11 cellular contexts compared by ENCODE assay signal in the genomic region with DNA sequence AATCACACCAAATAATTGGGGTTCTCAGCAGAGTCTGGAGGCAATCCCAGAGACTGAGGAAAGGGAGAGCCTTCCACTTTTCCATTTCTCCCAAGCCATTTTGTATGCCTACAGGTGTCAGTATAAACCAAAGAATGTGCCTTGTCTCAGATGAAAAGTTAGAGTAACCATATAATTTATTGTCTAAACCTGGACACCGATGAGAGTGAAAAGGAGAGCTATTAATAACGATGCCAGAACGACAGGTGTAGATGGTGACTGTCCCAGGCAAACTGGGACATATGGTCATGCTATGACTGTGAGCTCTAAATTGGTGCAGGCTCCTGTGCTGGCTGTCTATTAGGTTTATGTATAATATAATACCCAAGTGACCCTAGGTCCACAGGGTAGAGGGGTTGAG.
DNase-seq lines count a peak whose midpoint lies in the region; ATAC-seq and TF ChIP-seq lines count a peak whose summit lies in the region.
"Had no signal": no experiment of that assay in that cellular context is flagged by ENCODE, and none has a peak within 500 bp of the region (broad histone marks: within the 10 kb centered on the region; RNA-seq: fewer than 3 reads in every experiment).

No MANE protein-coding gene starts in this region.

- H3K27ac Mint-ChIP-seq in nephron progenitor cell: peak overlapping the region; percentile 99

- H3K36me3 Mint-ChIP-seq in nephron progenitor cell (ENCODE audit: low read depth): peaks cover 24% of the 10 kb centered on the region

- no peaks in the 10 kb centered on the region for H3K27me3 ChIP-seq in HL-60 (ENCODE audit: insufficient read depth, poor library complexity, severe bottlenecking)
- H3K27me3 ChIP-seq: SJCRH30 had no signal

- peak overlapping the region; percentile 84; the same call in 1 of the 2 replicates for H3K27ac ChIP-seq in HL-60 (replicated peaks)
- H3K27ac ChIP-seq in cingulate gyrus (ENCODE audit: low read depth, low read length): peak overlapping the region; percentile 1
- H3K27ac ChIP-seq: SJCRH30 had no signal

- peaks cover 8% of the 10 kb centered on the region for H3K27me3 Mint-ChIP-seq in nephron progenitor cell (ENCODE audit: low read depth, poor library complexity)

- peaks cover 55% of the 10 kb centered on the region for H3K9me3 Mint-ChIP-seq in nephron progenitor cell

- no peak overlapping the region for H3K4me3 Mint-ChIP-seq in nephron progenitor cell

- H3K4me3 ChIP-seq in AG09309 (ENCODE audit: control insufficient read depth, low read depth, low read length): no peak overlapping the region
- H3K4me3 ChIP-seq in HL-60 (replicated peaks; ENCODE audit: insufficient read depth, low read length): no peak overlapping the region
- H3K4me3 ChIP-seq: SJCRH30 had no signal

- peaks cover 44% of the 10 kb centered on the region for H3K4me1 Mint-ChIP-seq in nephron progenitor cell

- TF ChIP-seq CTCF in AG09309 (IDR thresholded peaks at IDR 0.05; ENCODE audit: control insufficient read depth, insufficient read depth, low read depth, low read length, missing control alignments) (peak; percentile 25), HL-60 (IDR thresholded peaks at IDR 0.05; ENCODE audit: insufficient read depth, low read length) (no peak), nephron progenitor cell (IDR thresholded peaks at IDR 0.05) (no peak)

- ATAC-seq in GM18858 (IDR thresholded peaks at IDR 0.05; ENCODE audit: unreplicated experiment): no peak
- ATAC-seq in HG02884 (IDR thresholded peaks at IDR 0.05; ENCODE audit: unreplicated experiment): no peak
- ATAC-seq in GM21825 (IDR thresholded peaks at IDR 0.05; ENCODE audit: unreplicated experiment): no peak

- DNase-seq in AG09309 (ENCODE audit: low read depth): no peak
- DNase-seq in HL-60 (ENCODE audit: low read depth in 1 of 2, low spot score in 1 of 2): no peak
- no peak for DNase-seq in nephron progenitor cell
- DNase-seq in DMS114 treated with DMSO at 0.1 percent for 48 hours (lab: John Stamatoyannopoulos, UW; ENCODE audit: unreplicated experiment): no peak
- DNase-seq: activated CD8-positive, alpha-beta memory T cell treated with anti-CD3 and anti-CD28 coated beads, Interleukin-2, amount 50 U/mL, for 4 hours; midbrain had no signal
